In genomic region chr1:228164561-228165371, GRCh38 we compare ENCODE assay signal across 1 cellular context.
TF ChIP-seq lines count a peak whose summit lies in the region.

No MANE protein-coding gene starts in this region.

TF ChIP-seq in K562, 482 proteins besides CTCF, POLR2A, EP300 and RAD21 (continued from another document and continues in another):
- TF ChIP-seq ZBTB11 (CRISPR knock-in tag; IDR thresholded peaks at IDR 0.05) = peak in 1 of 3 experiments; percentile 65; a peak in 2 of 6 replicates
- no peak for TF ChIP-seq FIP1L1 (IDR thresholded peaks at IDR 0.05; ENCODE audit: low read depth, low read length, poor library complexity, severe bottlenecking)
- peak; percentile 66 for TF ChIP-seq FOXK1 (CRISPR knock-in tag; IDR thresholded peaks at IDR 0.05; ENCODE audit: borderline replicate concordance)
- no peak for TF ChIP-seq NCOA4 (IDR thresholded peaks at IDR 0.05; ENCODE audit: partially characterized antibody)
- no peak for TF ChIP-seq RBFOX2 (IDR thresholded peaks at IDR 0.05; ENCODE audit: low read depth, low read length)
- TF ChIP-seq PYGO2 (tag; IDR thresholded peaks at IDR 0.05) = peak; percentile 31; the same call in 1 of the 2 replicates
- TF ChIP-seq HDAC2 (IDR thresholded peaks at IDR 0.05) = peak; percentile 100
- TF ChIP-seq ZNF184 (CRISPR knock-in tag; IDR thresholded peaks at IDR 0.05) = no peak
- TF ChIP-seq STAT5A (IDR thresholded peaks at IDR 0.05; ENCODE audit: borderline replicate concordance, low read length) = peak; percentile 65
- TF ChIP-seq E2F5 (CRISPR knock-in tag; IDR thresholded peaks at IDR 0.05) = 0 out of 2 replicates have a peak, but pooled peaks have one; percentile 24
- no peak for TF ChIP-seq PRMT5 (CRISPR knock-in tag; IDR thresholded peaks at IDR 0.05)
- no peak for TF ChIP-seq ZNF24 (IDR thresholded peaks at IDR 0.05)
- TF ChIP-seq ZNF583 (CRISPR knock-in tag; IDR thresholded peaks at IDR 0.05) = no peak
- no peak for TF ChIP-seq ZNF696 (CRISPR knock-in tag; conservative IDR thresholded peaks at IDR 0.05)
- TF ChIP-seq MEF2A (IDR thresholded peaks at IDR 0.05; ENCODE audit: control insufficient read depth, low read depth, low read length) = no peak
- peak; percentile 36; the same call in 1 of the 2 replicates for TF ChIP-seq MTA3 (IDR thresholded peaks at IDR 0.05; ENCODE audit: borderline replicate concordance)
- no peak for TF ChIP-seq LEF1 (IDR thresholded peaks at IDR 0.05)
- TF ChIP-seq XRCC4 (IDR thresholded peaks at IDR 0.05; ENCODE audit: extremely low read depth, insufficient read depth, insufficient read length) = no peak
- TF ChIP-seq NCOR1 (IDR thresholded peaks at IDR 0.05) = peak; percentile 80
- no peak for TF ChIP-seq CHD2 (IDR thresholded peaks at IDR 0.05; ENCODE audit: low read depth, low read length)
- no peak for TF ChIP-seq MCM5 (IDR thresholded peaks at IDR 0.05; ENCODE audit: low read depth)
- TF ChIP-seq ZNF766 (CRISPR knock-in tag; conservative IDR thresholded peaks at IDR 0.05) = no peak
- TF ChIP-seq NR2C1 (IDR thresholded peaks at IDR 0.05) = no peak
- TF ChIP-seq NR2C1 (tag; IDR thresholded peaks at IDR 0.05) = 0 out of 2 replicates have a peak, but pooled peaks have one; percentile 41
- TF ChIP-seq ZNF282 (CRISPR knock-in tag; IDR thresholded peaks at IDR 0.05) = no peak
- TF ChIP-seq STAT6 (CRISPR knock-in tag; IDR thresholded peaks at IDR 0.05) = no peak
- TF ChIP-seq PTTG1 (tag; IDR thresholded peaks at IDR 0.05; ENCODE audit: low read depth) = no peak
- TF ChIP-seq FOSL1 (tag; conservative IDR thresholded peaks at IDR 0.05) = peak; percentile 48
- TF ChIP-seq REST (CRISPR knock-in tag; IDR thresholded peaks at IDR 0.05; ENCODE audit: low read depth) = no peak
- peak; percentile 94 for TF ChIP-seq CBFA2T3 (IDR thresholded peaks at IDR 0.05)
- TF ChIP-seq MAFF (IDR thresholded peaks at IDR 0.05; ENCODE audit: low read length) = no peak; the same call in 1 of the 2 replicates
- TF ChIP-seq TBP (optimal IDR thresholded peaks at IDR 0.05; ENCODE audit: low read depth, low read length) = no peak
- no peak for TF ChIP-seq ZNF561 (CRISPR knock-in tag; conservative IDR thresholded peaks at IDR 0.05)
- peak; percentile 25; the same call in 1 of the 2 replicates for TF ChIP-seq EP400 (IDR thresholded peaks at IDR 0.05)
- TF ChIP-seq ZNF77 (CRISPR knock-in tag; IDR thresholded peaks at IDR 0.05) = no peak
- no peak for TF ChIP-seq ZNF407 (IDR thresholded peaks at IDR 0.05; ENCODE audit: low read depth)
- TF ChIP-seq PML (IDR thresholded peaks at IDR 0.05; ENCODE audit: low read length) = peak; percentile 49; the same call in 1 of the 2 replicates
- no peak for TF ChIP-seq CHD1 (IDR thresholded peaks at IDR 0.05; ENCODE audit: low read length)
- peak; percentile 49; the same call in 1 of the 2 replicates for TF ChIP-seq ZNF740 (CRISPR knock-in tag; IDR thresholded peaks at IDR 0.05)
- no peak; a peak in 1 of 4 replicates for TF ChIP-seq ZNF740 (tag; IDR thresholded peaks at IDR 0.05)
- peak; percentile 69 for TF ChIP-seq ESRRA (IDR thresholded peaks at IDR 0.05; ENCODE audit: borderline replicate concordance, low read depth)
- TF ChIP-seq CGGBP1 (CRISPR knock-in tag; IDR thresholded peaks at IDR 0.05) = no peak
- TF ChIP-seq ZBTB17 (CRISPR knock-in tag; IDR thresholded peaks at IDR 0.05) = no peak
- no peak for TF ChIP-seq BMI1 (IDR thresholded peaks at IDR 0.05; ENCODE audit: low read length)
